Comparison of ENCODE assay signal across 9 cellular contexts in genomic region chr7:128939861-128940410, GRCh38. TPM values are rescaled to one million over a fixed set of nuclear protein-coding genes. Genes with fewer than 3 reads are reported as not detected.
DNase-seq lines count a peak whose midpoint lies in the region; ATAC-seq and TF ChIP-seq lines count a peak whose summit lies in the region.
"Had no signal": no experiment of that assay in that cellular context is flagged by ENCODE, and none has a peak within 500 bp of the region (broad histone marks: within the 10 kb centered on the region; RNA-seq: fewer than 3 reads in every experiment).

No MANE protein-coding gene starts in this region.

- POLR2A ChIA-PET in GM10248 (lab: Yijun Ruan, JAX), result interaction anchor here (0.6 to 3.7 kb wide), 15 partner anchors 9 to 389 kb away, joined by 3 to 14 read pairs (median 4); partner anchors contain the start of gene TNPO3

- CTCF ChIA-PET in GM10248 (lab: Yijun Ruan, JAX), result interaction anchor here (0.6 to 11.8 kb wide), 14 partner anchors 10 to 274 kb away, joined by 3 to 140 read pairs (median 3); no protein-coding TSS in a partner anchor

- H3K27ac ChIP-seq in KOPT-K1 (ENCODE audit: low read depth, low read length, poor library complexity, severe bottlenecking), result peak overlapping the region; percentile 44
- peak overlapping the region; percentile 58 to 89 for H3K27ac ChIP-seq in left lung

- peak; percentile 46 for TF ChIP-seq CTCF in GM10248 (IDR thresholded peaks at IDR 0.05; ENCODE audit: control extremely low read depth, extremely low read depth, low read depth, missing control alignments)
- TF ChIP-seq CTCF in left lung (IDR thresholded peaks at IDR 0.05), result no peak

- intact Hi-C loops in left lung (cut with DNase I), result no loop called here

- H3K9me3 ChIP-seq in KOPT-K1 (ENCODE audit: insufficient read depth, low read length, poor library complexity, severe bottlenecking) (no peaks in the 10 kb centered on the region), left lung (no peaks in the 10 kb centered on the region)

- peaks cover 7 to 53% of the 10 kb centered on the region in 2 donors for H3K27me3 ChIP-seq in left lung

- peak overlapping the region in 1 of 2 donors; percentile 76 for H3K4me3 ChIP-seq in left lung

- peak; percentile 73 for DNase-seq in GM10248 (ENCODE audit: extremely low spot score)
- DNase-seq in left lung, result no peak
- DNase-seq in stimulated activated CD4-positive, alpha-beta T cell treated with anti-CD3 and anti-CD28 coated beads, Interleukin-1b, Interleukin-23, amount 100 ng/mL, for 48 hours, result no peak
- no peak for DNase-seq in stimulated activated CD4-positive, alpha-beta T cell treated with anti-CD3 and anti-CD28 coated beads, Interleukin-2, amount 100 ng/mL, for 48 hours
- no peak for DNase-seq in NCI-H345 (lab: John Stamatoyannopoulos, UW)
- DNase-seq: mesendoderm had no signal

- H3K4me1 ChIP-seq in left lung, result peaks cover 0 to 71% of the 10 kb centered on the region in 2 donors

- H3K36me3 ChIP-seq in KOPT-K1 (ENCODE audit: insufficient read depth, low read length) (no peaks in the 10 kb centered on the region), left lung (peaks cover 0 to under 1% of the 10 kb centered on the region in 2 donors)

- peak; percentile 21 for ATAC-seq in GM19463 (IDR thresholded peaks at IDR 0.05; ENCODE audit: unreplicated experiment)
- ATAC-seq in left lung, result peak; percentile 15
- ATAC-seq in HG03039 (IDR thresholded peaks at IDR 0.05; ENCODE audit: unreplicated experiment), result no peak

RNA-seq across cellular contexts. Expression of gene IRF5, which starts 2.2 kb away (rescaled TPM):
- total RNA-seq in left lung, result 10 to 100 TPM; 18.2 to 35.5 TPM

RNA-seq across cellular contexts. Expression of gene KCP, which starts 29.4 kb away (rescaled TPM):
- 1 to 10 TPM; 1.5 to 1.7 TPM for total RNA-seq in left lung
